9 cellular contexts compared by ENCODE assay signal in genomic region chr2:162297925-162298552, GRCh38. TPM values are rescaled to one million over a fixed set of nuclear protein-coding genes. Genes with fewer than 3 reads are reported as not detected.
DNase-seq lines count a peak whose midpoint lies in the region; ATAC-seq and TF ChIP-seq lines count a peak whose summit lies in the region.
"Had no signal": no experiment of that assay in that cellular context is flagged by ENCODE, and none has a peak within 500 bp of the region (broad histone marks: within the 10 kb centered on the region; RNA-seq: fewer than 3 reads in every experiment).

No MANE protein-coding gene starts in this region.

- H3K4me3 ChIP-seq in OCI-LY3 (ENCODE audit: low read length), result no peak overlapping the region
- no peak overlapping the region for H3K4me3 ChIP-seq in right atrium auricular region
- H3K4me3 ChIP-seq in smooth muscle cell, result no peak overlapping the region

- no peak overlapping the region for H3K27ac Mint-ChIP-seq in activated naive CD8-positive, alpha-beta T cell treated with anti-CD3 and anti-CD28 coated beads, Interleukin-2, amount 50 U/mL, for 24 hours
- H3K27ac Mint-ChIP-seq: activated naive CD8-positive, alpha-beta T cell treated with anti-CD3 and anti-CD28 coated beads, Interleukin-2, amount 10 ng/mL, durations not matched to agents 7 days and 5 days had no signal

- H3K27ac ChIP-seq in OCI-LY3 (ENCODE audit: low read length), result no peak overlapping the region
- no peak overlapping the region for H3K27ac ChIP-seq in right atrium auricular region
- no peak overlapping the region for H3K27ac ChIP-seq in smooth muscle cell (ENCODE audit: low read depth)

- no peaks in the 10 kb centered on the region for H3K9me3 ChIP-seq in OCI-LY3 (ENCODE audit: insufficient read depth, low read length)
- no peaks in the 10 kb centered on the region for H3K9me3 ChIP-seq in right atrium auricular region
- no peaks in the 10 kb centered on the region for H3K9me3 ChIP-seq in smooth muscle cell (replicated peaks; ENCODE audit: low read depth)

- no peaks in the 10 kb centered on the region for H3K27me3 ChIP-seq in OCI-LY3 (ENCODE audit: low read depth, low read length)
- H3K27me3 ChIP-seq in right atrium auricular region, result no peaks in the 10 kb centered on the region
- H3K27me3 ChIP-seq in smooth muscle cell (ENCODE audit: low read depth), result peaks cover 9% of the 10 kb centered on the region

- H3K4me1 ChIP-seq in OCI-LY3 (ENCODE audit: low read length) (peaks cover 3% of the 10 kb centered on the region; the same call in 1 of the 2 replicates), right atrium auricular region (no peaks in the 10 kb centered on the region), smooth muscle cell (ENCODE audit: low read depth) (no peaks in the 10 kb centered on the region)

- H4K20me1 ChIP-seq in OCI-LY3 (ENCODE audit: insufficient read depth, low read length) (0 out of 2 replicates have a peak, but pooled peaks cover 4% of the 10 kb centered on the region), smooth muscle cell (ENCODE audit: low read depth) (no peaks in the 10 kb centered on the region)

- peak; percentile 52 for ATAC-seq in GM19438 (IDR thresholded peaks at IDR 0.05; ENCODE audit: low read depth, unreplicated experiment)
- no peak for ATAC-seq in activated naive CD8-positive, alpha-beta T cell treated with anti-CD3 and anti-CD28 coated beads, Interleukin-2, amount 50 U/mL, for 24 hours

- no peaks in the 10 kb centered on the region for H3K36me3 Mint-ChIP-seq in activated naive CD8-positive, alpha-beta T cell treated with anti-CD3 and anti-CD28 coated beads, Interleukin-2, amount 50 U/mL, for 24 hours (ENCODE audit: low read depth)

- WGBS in smooth muscle cell (ENCODE audit: low lambda C conversion rate), result 58% methylated on average over 5 of the region's 5 CpGs

- H3F3A ChIP-seq in smooth muscle cell (ENCODE audit: low read depth), result no peaks in the 10 kb centered on the region

- TF ChIP-seq CTCF in OCI-LY3 (IDR thresholded peaks at IDR 0.05; ENCODE audit: low read depth, low read length) (peak; percentile 76), right atrium auricular region (IDR thresholded peaks at IDR 0.05) (peak; percentile 70 to 89), smooth muscle cell (IDR thresholded peaks at IDR 0.05; ENCODE audit: borderline replicate concordance, insufficient read depth, poor library complexity, severe bottlenecking) (peak; percentile 97)

- H3K4me3 Mint-ChIP-seq in activated naive CD8-positive, alpha-beta T cell treated with anti-CD3 and anti-CD28 coated beads, Interleukin-2, amount 50 U/mL, for 24 hours, result no peak overlapping the region
- H3K4me3 Mint-ChIP-seq: activated naive CD8-positive, alpha-beta T cell treated with anti-CD3 and anti-CD28 coated beads, Interleukin-2, amount 10 ng/mL, durations not matched to agents 7 days and 5 days had no signal

- H3K79me2 ChIP-seq in OCI-LY3 (ENCODE audit: low read length) (no peaks in the 10 kb centered on the region), smooth muscle cell (ENCODE audit: low read depth) (no peaks in the 10 kb centered on the region)

- H3K4me2 ChIP-seq in OCI-LY3 (ENCODE audit: low read length) (no peak overlapping the region), smooth muscle cell (no peak overlapping the region)

- DNase-seq in DMS114 treated with DMSO at 0.1 percent for 48 hours (lab: John Stamatoyannopoulos, UW; ENCODE audit: unreplicated experiment) (peak; percentile 72), HT-29 (ENCODE audit: low spot score) (peak; percentile 84), right atrium auricular region (ENCODE audit: low spot score) (no peak), smooth muscle cell (lab: John Stamatoyannopoulos, UW; ENCODE audit: unreplicated experiment) (no peak), OCI-M2 (lab: John Stamatoyannopoulos, UW; ENCODE audit: unreplicated experiment) (no peak)
- DNase-seq in activated naive CD8-positive, alpha-beta T cell treated with anti-CD3 and anti-CD28 coated beads, Interleukin-2, amount 50 U/mL, for 24 hours, result peak; percentile 56
- DNase-seq: activated naive CD8-positive, alpha-beta T cell treated with anti-CD3 and anti-CD28 coated beads, Interleukin-2, amount 10 ng/mL, durations not matched to agents 7 days and 5 days had no signal

- H3K4me1 Mint-ChIP-seq in activated naive CD8-positive, alpha-beta T cell treated with anti-CD3 and anti-CD28 coated beads, Interleukin-2, amount 50 U/mL, for 24 hours, result no peaks in the 10 kb centered on the region

- no peak overlapping the region for H3K9ac ChIP-seq in OCI-LY3 (ENCODE audit: low read length)
- no peak overlapping the region for H3K9ac ChIP-seq in smooth muscle cell (ENCODE audit: low read depth)

- H3K36me3 ChIP-seq in OCI-LY3 (replicated peaks; ENCODE audit: low read depth, low read length), result peaks cover 27% of the 10 kb centered on the region
- H3K36me3 ChIP-seq in right atrium auricular region, result no peaks in the 10 kb centered on the region
- H3K36me3 ChIP-seq in smooth muscle cell (ENCODE audit: low read depth), result no peaks in the 10 kb centered on the region

- H2AFZ ChIP-seq in OCI-LY3 (ENCODE audit: low read depth, low read length) (no peak overlapping the region), smooth muscle cell (ENCODE audit: low read depth) (no peak overlapping the region)

- H3K9me3 Mint-ChIP-seq in activated naive CD8-positive, alpha-beta T cell treated with anti-CD3 and anti-CD28 coated beads, Interleukin-2, amount 50 U/mL, for 24 hours, result no peaks in the 10 kb centered on the region
- H3K9me3 Mint-ChIP-seq: activated naive CD8-positive, alpha-beta T cell treated with anti-CD3 and anti-CD28 coated beads, Interleukin-2, amount 10 ng/mL, durations not matched to agents 7 days and 5 days had no signal

- no peaks in the 10 kb centered on the region for H3K27me3 Mint-ChIP-seq in activated naive CD8-positive, alpha-beta T cell treated with anti-CD3 and anti-CD28 coated beads, Interleukin-2, amount 50 U/mL, for 24 hours
- H3K27me3 Mint-ChIP-seq: activated naive CD8-positive, alpha-beta T cell treated with anti-CD3 and anti-CD28 coated beads, Interleukin-2, amount 10 ng/mL, durations not matched to agents 7 days and 5 days had no signal

RNA-seq across cellular contexts. Expression of gene IFIH1, which starts 20.4 kb away (rescaled TPM):
- 8.7 and 13.0 TPM in 2 replicates for total RNA-seq in HT-29 (2014; rRNA removed; shearing (Covaris generic))
- total RNA-seq in right atrium auricular region (1 to 10 TPM; 4.1 to 6.6 TPM), smooth muscle cell (0.72 and 2.3 TPM in 2 replicates)
- 0.24 and 1.0 TPM in 2 replicates for polyA plus RNA-seq in smooth muscle cell

RNA-seq across cellular contexts. Expression of gene GCA, which starts 45.9 kb away (rescaled TPM):
- total RNA-seq in HT-29 (2014; rRNA removed; shearing (Covaris generic)), result 32.9 and 33.8 TPM in 2 replicates
- total RNA-seq in right atrium auricular region, result 10 to 100 TPM; 11.1 to 14.3 TPM
- 10.1 and 13.7 TPM in 2 replicates for total RNA-seq in smooth muscle cell
- polyA plus RNA-seq in smooth muscle cell, result 6.1 TPM in 2 replicates

RNA-seq across cellular contexts. Expression of gene FAP, which starts 54.8 kb away (rescaled TPM):
- not detected in 2 replicates for total RNA-seq in HT-29 (2014; rRNA removed; shearing (Covaris generic))
- 1 to 10 TPM in 1 of 2 donors, under 1 TPM in 1; 0.71 to 5.7 TPM for total RNA-seq in right atrium auricular region
- 47.0 and 94.5 TPM in 2 replicates for total RNA-seq in smooth muscle cell
- 22.3 and 29.6 TPM in 2 replicates for polyA plus RNA-seq in smooth muscle cell
- total RNA-seq: activated naive CD8-positive, alpha-beta T cell treated with anti-CD3 and anti-CD28 coated beads, Interleukin-2, amount 10 ng/mL, durations not matched to agents 7 days and 5 days had no signal

Comparison
In these comparisons a context has a peak if more than half of its experiments do, and no peak if none do; other contexts are left out.
1. DNase-seq: peak in DMS114 treated with DMSO at 0.1 percent for 48 hours (single experiment), HT-29 (single experiment) and activated naive CD8-positive, alpha-beta T cell treated with anti-CD3 and anti-CD28 coated beads, Interleukin-2, amount 50 U/mL, for 24 hours (single experiment); none in right atrium auricular region (single experiment), smooth muscle cell (single experiment) and OCI-M2 (single experiment).
2. Peak in every context shown above with its lines, with median percentiles within 50 percentile points of each other: CTCF ChIP-seq.